9 cellular contexts compared by ENCODE assay signal in genomic region chr10:102796407-102797176, GRCh38. TPM values are rescaled to one million over a fixed set of nuclear protein-coding genes. Genes with fewer than 3 reads are reported as not detected.
DNase-seq lines count a peak whose midpoint lies in the region; ATAC-seq and TF ChIP-seq lines count a peak whose summit lies in the region.
"Had no signal": no experiment of that assay in that cellular context is flagged by ENCODE, and none has a peak within 500 bp of the region (broad histone marks: within the 10 kb centered on the region; RNA-seq: fewer than 3 reads in every experiment).

No MANE protein-coding gene starts in this region.

- H3K9me3 ChIP-seq in CD8-positive, alpha-beta memory T cell (ENCODE audit: low read length): no peaks in the 10 kb centered on the region
- no peaks in the 10 kb centered on the region for H3K9me3 ChIP-seq in Loucy (ENCODE audit: insufficient read depth, low read depth, low read length)

- no peak overlapping the region for H2AFZ ChIP-seq in Loucy (ENCODE audit: low read length)

- ATAC-seq in GM21529 (IDR thresholded peaks at IDR 0.05; ENCODE audit: unreplicated experiment) (peak; percentile 98), foreskin keratinocyte (peak; percentile 35)

- H4K20me1 ChIP-seq in Loucy (ENCODE audit: insufficient read depth, low read length, poor library complexity, severe bottlenecking): no peaks in the 10 kb centered on the region

- H3K36me3 Mint-ChIP-seq in CD8-positive, alpha-beta memory T cell: peaks cover 0 to 61% (median 6%) of the 10 kb centered on the region in 3 donors

- POLR2A ChIA-PET in CD8-positive, alpha-beta memory T cell (lab: Charles Lee): no interaction called here

- H3K9me3 Mint-ChIP-seq in CD8-positive, alpha-beta memory T cell: no peaks in the 10 kb centered on the region

- DNase-seq in CD8-positive, alpha-beta memory T cell: peak in 4 of 5 donors; percentile 7 to 56 (median 20)
- DNase-seq in activated T-cell treated with anti-CD3 and anti-CD28 coated beads for 24 hours (ENCODE audit: low read depth): peak; percentile 32
- DNase-seq in foreskin keratinocyte: no peak
- peak; percentile 78 for DNase-seq in putamen (ENCODE audit: low spot score)
- no peak for DNase-seq in HK-2 (ENCODE audit: unreplicated experiment)
- no peak for DNase-seq in HPDE6-E6E7 (ENCODE audit: extremely low spot score)

- peaks cover 23% of the 10 kb centered on the region for H3K36me3 ChIP-seq in CD8-positive, alpha-beta memory T cell (ENCODE audit: insufficient read depth, low read length)
- peaks cover 37% of the 10 kb centered on the region; the same call in 1 of the 2 replicates for H3K36me3 ChIP-seq in Loucy (ENCODE audit: insufficient read depth, low read length)

- no peaks in the 10 kb centered on the region for H3K9me2 ChIP-seq in Loucy (replicated peaks; ENCODE audit: low read depth, low read length)

- H3K27ac Mint-ChIP-seq in CD8-positive, alpha-beta memory T cell: peak overlapping the region in 7 of 8 donors; percentile 15 to 60 (median 29)

- no peaks in the 10 kb centered on the region for H3K27me3 ChIP-seq in CD8-positive, alpha-beta memory T cell (ENCODE audit: insufficient read depth, low read length, poor library complexity, severe bottlenecking)
- H3K27me3 ChIP-seq in Loucy (ENCODE audit: insufficient read depth, low read length, poor library complexity, severe bottlenecking) (no peaks in the 10 kb centered on the region), foreskin keratinocyte (no peaks in the 10 kb centered on the region)

- no peak overlapping the region for H3K4me3 ChIP-seq in CD8-positive, alpha-beta memory T cell (ENCODE audit: low read length)
- peak overlapping the region; percentile 5 for H3K4me3 ChIP-seq in Loucy (ENCODE audit: low read length, poor library complexity, severe bottlenecking)

- no peaks in the 10 kb centered on the region for H3F3A ChIP-seq in Loucy (ENCODE audit: low read depth)

- H3K4me3 Mint-ChIP-seq in CD8-positive, alpha-beta memory T cell: peak overlapping the region in 4 of 7 donors; percentile 8 to 48 (median 26)

- TF ChIP-seq CTCF in Loucy (conservative IDR thresholded peaks at IDR 0.05; ENCODE audit: low read length) (no peak), foreskin keratinocyte (conservative IDR thresholded peaks at IDR 0.05) (no peak)

- H3K9ac ChIP-seq in Loucy (ENCODE audit: low read depth, low read length, poor library complexity, severe bottlenecking): no peak overlapping the region

- no peak overlapping the region for H3K27ac ChIP-seq in CD8-positive, alpha-beta memory T cell (ENCODE audit: low read depth, low read length)
- no peak overlapping the region for H3K27ac ChIP-seq in foreskin keratinocyte

- peaks cover 38 to 64% (median 43%) of the 10 kb centered on the region in 3 donors for H3K4me1 Mint-ChIP-seq in CD8-positive, alpha-beta memory T cell

- H3K79me2 ChIP-seq in Loucy (ENCODE audit: insufficient read depth, low read length): peaks cover 9% of the 10 kb centered on the region; the same call in 1 of the 2 replicates

- peak overlapping the region; percentile 44 for H3K4me2 ChIP-seq in Loucy (ENCODE audit: low read depth, low read length, poor library complexity, severe bottlenecking)

- CTCF ChIA-PET in CD8-positive, alpha-beta memory T cell (lab: Charles Lee): no interaction called here

- peaks cover 21% of the 10 kb centered on the region for H3K4me1 ChIP-seq in CD8-positive, alpha-beta memory T cell (ENCODE audit: insufficient read depth, low read length)
- no peaks in the 10 kb centered on the region for H3K4me1 ChIP-seq in Loucy (ENCODE audit: insufficient read depth, low read length, poor library complexity, severe bottlenecking)
- H3K4me1 ChIP-seq in foreskin keratinocyte: peaks cover 11% of the 10 kb centered on the region

- H3K27me3 Mint-ChIP-seq in CD8-positive, alpha-beta memory T cell: no peaks in the 10 kb centered on the region

RNA-seq across cellular contexts. Expression of gene CYP17A1, which starts 40.6 kb away (rescaled TPM):
- not detected for total RNA-seq in CD8-positive, alpha-beta memory T cell
- polyA plus RNA-seq in CD8-positive, alpha-beta memory T cell: 0.13 TPM
- not detected in 2 replicates for total RNA-seq in foreskin keratinocyte
- not detected in 2 replicates for polyA plus RNA-seq in foreskin keratinocyte
- polyA plus RNA-seq: neural cell had no signal

RNA-seq across cellular contexts. Expression of gene WBP1L, which starts 52.8 kb away (rescaled TPM):
- 10 to 100 TPM; 16.0 to 17.8 TPM for total RNA-seq in CD8-positive, alpha-beta memory T cell
- 28.5 TPM for polyA plus RNA-seq in CD8-positive, alpha-beta memory T cell
- 22.9 and 25.8 TPM in 2 replicates for total RNA-seq in foreskin keratinocyte
- 10.2 and 11.1 TPM in 2 replicates for polyA plus RNA-seq in foreskin keratinocyte

RNA-seq across cellular contexts. Expression of gene BORCS7, which starts 57.5 kb away (rescaled TPM):
- 10 to 100 TPM in 1 of 2 experiments, 1 to 10 TPM in 1; 9.8 to 11.3 TPM for total RNA-seq in CD8-positive, alpha-beta memory T cell
- polyA plus RNA-seq in CD8-positive, alpha-beta memory T cell: 39.2 TPM
- total RNA-seq in foreskin keratinocyte: 7.3 and 8.4 TPM in 2 replicates
- 7.4 and 8.9 TPM in 2 replicates for polyA plus RNA-seq in foreskin keratinocyte

Comparison
In these comparisons a context has a peak if more than half of its experiments do, and no peak if none do; other contexts are left out.
1. DNase-seq: peak in CD8-positive, alpha-beta memory T cell (4 of 5), activated T-cell treated with anti-CD3 and anti-CD28 coated beads for 24 hours (single experiment) and putamen (single experiment); none in foreskin keratinocyte (0 of 2), HK-2 (single experiment) and HPDE6-E6E7 (single experiment).